In genomic region chr7:41870505-41871138, GRCh38 we compare ENCODE assay signal across 12 cellular contexts.
DNase-seq lines count a peak whose midpoint lies in the region; ATAC-seq and TF ChIP-seq lines count a peak whose summit lies in the region.
"Had no signal": no experiment of that assay in that cellular context is flagged by ENCODE, and none has a peak within 500 bp of the region (broad histone marks: within the 10 kb centered on the region; RNA-seq: fewer than 3 reads in every experiment).

No MANE protein-coding gene starts in this region.

- DNase-seq in heart right ventricle (no peak), left ventricle myocardium superior (no peak), upper lobe of right lung (no peak), DMS 273 treated with DMSO at 0.1 percent for 48 hours (lab: John Stamatoyannopoulos, UW) (no peak), inferior parietal cortex (ENCODE audit: extremely low spot score) (no peak), RKO (ENCODE audit: low spot score) (no peak)
- DNase-seq in activated T-helper 1 cell treated with anti-CD3 and anti-CD28 coated beads, Interleukin-12 subunit alpha, Interleukin-12 subunit beta, Interleukin-2, Interleukin-4 antibody, amounts not matched to agents 30 ng/mL and 10 ng/mL and 1 ng/mL, durations not matched to agents 14 hours and 24 hours and 36 hours (ENCODE audit: low spot score), result no peak
- DNase-seq: NCI-H446; stimulated activated CD4-positive, alpha-beta T cell treated with anti-CD3 and anti-CD28 coated beads, Interleukin-12 subunit alpha, Interleukin-12 subunit beta, amount 100 ng/mL, for 4 hours had no signal

- peaks cover 9% of the 10 kb centered on the region for H3K36me3 Mint-ChIP-seq in activated T-helper 1 cell treated with anti-CD3 and anti-CD28 coated beads, Interleukin-12 subunit alpha, Interleukin-12 subunit beta, Interleukin-2, Interleukin-4 antibody, amounts not matched to agents 30 ng/mL and 10 ng/mL and 1 ng/mL, durations not matched to agents 14 hours and 24 hours and 36 hours (ENCODE audit: low read depth)

- no peaks in the 10 kb centered on the region for H3K36me3 ChIP-seq in heart right ventricle
- H3K36me3 ChIP-seq in upper lobe of right lung, result no peaks in the 10 kb centered on the region
- H3K36me3 ChIP-seq: BLaER1 treated with 17β-estradiol and CSF1 and Interleukin-3, amounts not matched to agents 10 nM and 100 nM; suprapubic skin had no signal

- peak overlapping the region in 6 of 10 donors; percentile 9 to 77 (median 50) for H3K27ac ChIP-seq in heart right ventricle
- peak overlapping the region; percentile 27 for H3K27ac ChIP-seq in upper lobe of right lung
- H3K27ac ChIP-seq: suprapubic skin had no signal

- ATAC-seq in heart right ventricle (no peak), left ventricle myocardium superior (no peak), HG02884 (IDR thresholded peaks at IDR 0.05; ENCODE audit: unreplicated experiment) (peak; percentile 61), upper lobe of right lung (peak; percentile 30)

- H3K4me3 Mint-ChIP-seq in activated T-helper 1 cell treated with anti-CD3 and anti-CD28 coated beads, Interleukin-12 subunit alpha, Interleukin-12 subunit beta, Interleukin-2, Interleukin-4 antibody, amounts not matched to agents 30 ng/mL and 10 ng/mL and 1 ng/mL, durations not matched to agents 14 hours and 24 hours and 36 hours, result no peak overlapping the region

- H3K4me1 Mint-ChIP-seq in activated T-helper 1 cell treated with anti-CD3 and anti-CD28 coated beads, Interleukin-12 subunit alpha, Interleukin-12 subunit beta, Interleukin-2, Interleukin-4 antibody, amounts not matched to agents 30 ng/mL and 10 ng/mL and 1 ng/mL, durations not matched to agents 14 hours and 24 hours and 36 hours (ENCODE audit: low read depth), result peaks cover 59% of the 10 kb centered on the region

- intact Hi-C loops in heart right ventricle (cut with DNase I), result no loop called here
- intact Hi-C loops in left ventricle myocardium superior (cut with micrococcal nuclease), result no loop called here
- intact Hi-C loops in activated T-helper 1 cell treated with anti-CD3 and anti-CD28 coated beads, Interleukin-12 subunit alpha, Interleukin-12 subunit beta, Interleukin-2, Interleukin-4 antibody, amounts not matched to agents 30 ng/mL and 10 ng/mL and 1 ng/mL, durations not matched to agents 14 hours and 24 hours and 36 hours (cut with micrococcal nuclease), result loop anchor here (1.0 kb wide), 1 partner anchor 11 kb away; no protein-coding TSS in a partner anchor
- intact Hi-C loops in upper lobe of right lung (cut with DNase I), result no loop called here

- H3K9me3 ChIP-seq in heart right ventricle (peaks cover 0 to 8% (median 0%) of the 10 kb centered on the region in 11 donors), upper lobe of right lung (no peaks in the 10 kb centered on the region)
- H3K9me3 ChIP-seq: suprapubic skin had no signal

- peak overlapping the region; percentile 57 for H3K27ac Mint-ChIP-seq in activated T-helper 1 cell treated with anti-CD3 and anti-CD28 coated beads, Interleukin-12 subunit alpha, Interleukin-12 subunit beta, Interleukin-2, Interleukin-4 antibody, amounts not matched to agents 30 ng/mL and 10 ng/mL and 1 ng/mL, durations not matched to agents 14 hours and 24 hours and 36 hours

- 76 to 78% methylated on average over 1 of the region's 1 CpG for WGBS in heart right ventricle, 2 donors

- H3K4me1 ChIP-seq in heart right ventricle, result peaks cover 0 to 32% (median 0%) of the 10 kb centered on the region in 9 donors
- H3K4me1 ChIP-seq in upper lobe of right lung, result peaks cover 9% of the 10 kb centered on the region
- H3K4me1 ChIP-seq: suprapubic skin had no signal

- H3K27me3 ChIP-seq in heart right ventricle, result no peaks in the 10 kb centered on the region
- no peaks in the 10 kb centered on the region for H3K27me3 ChIP-seq in upper lobe of right lung
- H3K27me3 ChIP-seq: BLaER1 treated with 17β-estradiol and CSF1 and Interleukin-3, amounts not matched to agents 10 nM and 100 nM; suprapubic skin had no signal

- H3K4me3 ChIP-seq in heart right ventricle, result no peak overlapping the region
- no peak overlapping the region for H3K4me3 ChIP-seq in upper lobe of right lung
- H3K4me3 ChIP-seq: BLaER1 treated with 17β-estradiol and CSF1 and Interleukin-3, amounts not matched to agents 10 nM and 100 nM; suprapubic skin had no signal

- H3K27me3 Mint-ChIP-seq in activated T-helper 1 cell treated with anti-CD3 and anti-CD28 coated beads, Interleukin-12 subunit alpha, Interleukin-12 subunit beta, Interleukin-2, Interleukin-4 antibody, amounts not matched to agents 30 ng/mL and 10 ng/mL and 1 ng/mL, durations not matched to agents 14 hours and 24 hours and 36 hours (ENCODE audit: insufficient read depth), result no peaks in the 10 kb centered on the region

- peaks cover 41% of the 10 kb centered on the region for H3K9me3 Mint-ChIP-seq in activated T-helper 1 cell treated with anti-CD3 and anti-CD28 coated beads, Interleukin-12 subunit alpha, Interleukin-12 subunit beta, Interleukin-2, Interleukin-4 antibody, amounts not matched to agents 30 ng/mL and 10 ng/mL and 1 ng/mL, durations not matched to agents 14 hours and 24 hours and 36 hours

- TF ChIP-seq CTCF in heart right ventricle (IDR thresholded peaks at IDR 0.05), result no peak
- no peak for TF ChIP-seq CTCF in upper lobe of right lung (IDR thresholded peaks at IDR 0.05)

Comparison
In these comparisons a context has a peak if more than half of its experiments do, and no peak if none do; other contexts are left out.
1. ATAC-seq: peak in HG02884 (single experiment) and upper lobe of right lung (single experiment); none in heart right ventricle (0 of 8) and left ventricle myocardium superior (single experiment).